8 cellular contexts compared by ENCODE assay signal in the genomic region with DNA sequence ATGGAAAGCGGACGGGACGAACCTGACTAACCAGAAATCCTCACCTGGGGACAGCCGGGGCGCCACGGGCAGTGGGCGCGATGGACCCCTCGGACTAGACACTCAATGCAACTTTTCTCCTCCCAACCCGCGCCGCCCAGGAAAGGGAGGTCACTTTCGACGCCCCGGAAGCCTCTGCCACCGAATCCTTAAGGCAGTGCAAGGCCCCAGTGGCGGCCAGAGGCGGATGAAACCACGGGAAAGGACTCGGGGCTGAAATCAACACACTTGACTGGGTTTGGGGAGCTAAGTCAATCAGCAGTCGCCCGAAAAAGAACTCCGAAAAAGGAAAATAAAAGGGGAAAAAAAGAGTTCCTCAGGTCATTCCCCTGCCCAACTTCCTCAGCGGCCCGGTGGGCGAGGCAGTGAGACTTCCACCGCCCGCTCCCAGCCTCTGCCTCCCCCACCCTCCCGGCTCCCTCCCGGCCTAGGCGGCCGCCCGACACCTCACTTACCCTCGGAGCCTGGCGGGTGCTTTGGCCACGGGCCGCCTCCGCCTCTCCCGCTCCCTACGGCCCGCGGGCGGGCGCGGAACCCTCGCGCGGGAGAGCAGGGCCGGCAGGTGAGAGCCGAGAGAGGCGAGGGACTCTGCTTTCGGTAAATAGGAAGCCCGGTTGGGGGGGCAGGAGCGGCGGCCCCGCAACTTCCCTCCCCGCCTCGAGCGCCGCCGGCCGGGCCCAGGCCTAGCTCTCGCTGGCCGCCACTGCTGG. TPM values are rescaled to one million over a fixed set of nuclear protein-coding genes. Genes with fewer than 3 reads are reported as not detected.
DNase-seq lines count a peak whose midpoint lies in the region; ATAC-seq and TF ChIP-seq lines count a peak whose summit lies in the region.

No MANE protein-coding gene starts in this region.

- intact Hi-C loops in MCF 10A (cut with micrococcal nuclease): loop anchor here (5.0 kb wide), 2 partner anchors 119 to 381 kb away; no protein-coding TSS in a partner anchor

- H3K79me2 ChIP-seq in smooth muscle cell (ENCODE audit: low read depth): peaks cover 72% of the 10 kb centered on the region

- H4K20me1 ChIP-seq in smooth muscle cell (ENCODE audit: low read depth): peaks cover 49% of the 10 kb centered on the region

- POLR2A ChIA-PET in MCF 10A (lab: Yijun Ruan, JAX): interaction anchor here (0.6 to 3.5 kb wide), 7 partner anchors 13 to 572 kb away, joined by 3 to 24 read pairs (median 3); no protein-coding TSS in a partner anchor

- H3F3A ChIP-seq in smooth muscle cell (ENCODE audit: low read depth): no peaks in the 10 kb centered on the region

- 1% methylated on average over 58 of the region's 64 CpGs for WGBS in smooth muscle cell (ENCODE audit: low lambda C conversion rate)

- peak overlapping the region; percentile 93 for H3K27ac Mint-ChIP-seq in MCF 10A (ENCODE audit: low read depth, unreplicated experiment)

- TF ChIP-seq CTCF in MCF 10A (IDR thresholded peaks at IDR 0.05; ENCODE audit: unreplicated experiment): no peak
- TF ChIP-seq CTCF in smooth muscle cell (IDR thresholded peaks at IDR 0.05; ENCODE audit: borderline replicate concordance, insufficient read depth, poor library complexity, severe bottlenecking): no peak

- H3K4me3 ChIP-seq in smooth muscle cell: peak overlapping the region; percentile 93

- ATAC-seq in GM19351 (IDR thresholded peaks at IDR 0.05; ENCODE audit: unreplicated experiment): peak; percentile 20
- ATAC-seq in HG03442 (IDR thresholded peaks at IDR 0.05; ENCODE audit: unreplicated experiment): peak; percentile 8

- peak overlapping the region; percentile 94 for H3K9ac ChIP-seq in smooth muscle cell (ENCODE audit: low read depth)

- H3K4me1 ChIP-seq in smooth muscle cell (ENCODE audit: low read depth): peaks cover 28% of the 10 kb centered on the region

- BruUV-seq in MCF 10A (replicated peaks; lab: Mats Ljungman, UMichigan): TSS peak; percentile 45

- H3K4me3 Mint-ChIP-seq in MCF 10A (ENCODE audit: unreplicated experiment): peak overlapping the region; percentile 98

- peak overlapping the region; percentile 100 for H3K4me2 ChIP-seq in smooth muscle cell

- DNase-seq in CMK (ENCODE audit: low read depth) (peak; percentile 14), T-helper 1 cell (peak; percentile 30 to 46 (median 34)), MCF 10A (ENCODE audit: unreplicated experiment) (peak; percentile 76), iPS-NIHi11 (ENCODE audit: low spot score) (peak; percentile 73), smooth muscle cell (lab: John Stamatoyannopoulos, UW; ENCODE audit: unreplicated experiment) (peak; percentile 33), DMS153 (lab: John Stamatoyannopoulos, UW) (no peak)

- H3K9me3 ChIP-seq in smooth muscle cell (replicated peaks; ENCODE audit: low read depth): no peaks in the 10 kb centered on the region

- peaks cover 44% of the 10 kb centered on the region for H3K4me1 Mint-ChIP-seq in MCF 10A (ENCODE audit: insufficient read depth, unreplicated experiment)

- H3K36me3 Mint-ChIP-seq in MCF 10A (ENCODE audit: insufficient read depth, unreplicated experiment): peaks cover 30% of the 10 kb centered on the region

- H3K27ac ChIP-seq in smooth muscle cell (ENCODE audit: low read depth): peak overlapping the region; percentile 90

- no peaks in the 10 kb centered on the region for H3K36me3 ChIP-seq in smooth muscle cell (ENCODE audit: low read depth)

- no peaks in the 10 kb centered on the region for H3K27me3 ChIP-seq in smooth muscle cell (ENCODE audit: low read depth)

- CTCF ChIA-PET in MCF 10A (lab: Yijun Ruan, JAX): interaction anchor here (0.6 to 1.1 kb wide), 2 partner anchors 11 to 65 kb away, joined by 3 to 4 read pairs; no protein-coding TSS in a partner anchor

- H3K27me3 Mint-ChIP-seq in MCF 10A (ENCODE audit: insufficient read depth, unreplicated experiment): no peaks in the 10 kb centered on the region

- H3K9me3 Mint-ChIP-seq in MCF 10A (ENCODE audit: unreplicated experiment): no peaks in the 10 kb centered on the region

- peak overlapping the region; percentile 81 for H2AFZ ChIP-seq in smooth muscle cell (ENCODE audit: low read depth)

RNA-seq across cellular contexts. Expression of gene WAPL, which starts 0.5 kb away (rescaled TPM):
- total RNA-seq in MCF 10A (2022): 42.7 and 45.2 TPM in 2 replicates
- total RNA-seq in smooth muscle cell: 30.5 and 46.3 TPM in 2 replicates
- 14.0 and 16.6 TPM in 2 replicates for polyA plus RNA-seq in smooth muscle cell
